ENCODE assay signal across 18 cellular contexts in genomic region chr14:97329701-97330100, GRCh38.
"Had no signal": no experiment of that assay in that cellular context is flagged by ENCODE, and none has a peak within 500 bp of the region (broad histone marks: within the 10 kb centered on the region; RNA-seq: fewer than 3 reads in every experiment).

No MANE protein-coding gene starts in this region.

- H3K27me3 Mint-ChIP-seq: activated naive CD8-positive, alpha-beta T cell treated with anti-CD3 and anti-CD28 coated beads, Interleukin-2, amount 50 U/mL, for 24 hours had no signal

- H3K79me2 ChIP-seq: parathyroid adenoma had no signal

- H3K4me3 ChIP-seq: ascending aorta, cardiac muscle cell, dorsolateral prefrontal cortex, lung, thyroid gland had no signal

- H3K9me3 Mint-ChIP-seq: activated naive CD4-positive, alpha-beta T cell treated with anti-CD3 and anti-CD28 coated beads for 36 hours; activated naive CD8-positive, alpha-beta T cell treated with anti-CD3 and anti-CD28 coated beads, Interleukin-2, amount 50 U/mL, for 24 hours had no signal

- H3K27me3 ChIP-seq: ascending aorta, cardiac muscle cell, thyroid gland had no signal

- DNase-seq: activated CD4-positive, alpha-beta T cell treated with anti-CD3 and anti-CD28 coated beads, Interleukin-2, amount 50 U/mL, for 1 hour; activated naive CD4-positive, alpha-beta T cell treated with anti-CD3 and anti-CD28 coated beads for 36 hours; activated naive CD8-positive, alpha-beta T cell treated with anti-CD3 and anti-CD28 coated beads, Interleukin-2, amount 50 U/mL, for 24 hours; activated T-cell treated with anti-CD3 and anti-CD28 coated beads for 4 hours; dorsolateral prefrontal cortex; erythroblast; left colon; naive B cell; stimulated activated CD4-positive, alpha-beta T cell treated with anti-CD3 and anti-CD28 coated beads, Interleukin-2, amount 100 ng/mL, for 48 hours; T-helper 9 cell; thyroid gland had no signal

- H3K9me3 ChIP-seq: ascending aorta, thyroid gland had no signal

- H3K27ac ChIP-seq: ascending aorta, cardiac muscle cell, parathyroid adenoma, thyroid gland had no signal

- H3K27ac Mint-ChIP-seq: activated naive CD4-positive, alpha-beta T cell treated with anti-CD3 and anti-CD28 coated beads for 36 hours; activated naive CD8-positive, alpha-beta T cell treated with anti-CD3 and anti-CD28 coated beads, Interleukin-2, amount 50 U/mL, for 24 hours; activated T-helper 2 cell treated with anti-CD3 and anti-CD28 coated beads, Interferon-gamma antibody, Interleukin-2, Interleukin-4, amounts not matched to agents 10 μg/mL and 5 μg/mL and 100 μg/mL, durations not matched to agents 14 hours and 24 hours and 36 hours; naive B cell; stimulated activated memory B cell treated with anti-CD40 and anti-IgM and Interleukin-4, amounts not matched to agents 10 μg/mL and 1 μg/mL and 100 μg/mL, for 72 hours had no signal

- H3K9ac ChIP-seq: parathyroid adenoma had no signal

- H3K36me3 ChIP-seq: ascending aorta, cardiac muscle cell, thyroid gland had no signal

- ATAC-seq: activated CD4-positive, CD25-positive, alpha-beta regulatory T cell treated with anti-CD3 and anti-CD28 coated beads, Interleukin-2, amount 50 U/mL, for 24 hours; activated naive CD8-positive, alpha-beta T cell treated with anti-CD3 and anti-CD28 coated beads, Interleukin-2, amount 50 U/mL, for 24 hours; left colon; stimulated activated memory B cell treated with anti-CD40 and anti-IgM and Interleukin-4, amounts not matched to agents 10 μg/mL and 1 μg/mL and 100 μg/mL, for 72 hours had no signal

- H3K4me3 Mint-ChIP-seq: activated naive CD4-positive, alpha-beta T cell treated with anti-CD3 and anti-CD28 coated beads for 36 hours; activated naive CD8-positive, alpha-beta T cell treated with anti-CD3 and anti-CD28 coated beads, Interleukin-2, amount 50 U/mL, for 24 hours; naive B cell; stimulated activated memory B cell treated with anti-CD40 and anti-IgM and Interleukin-4, amounts not matched to agents 10 μg/mL and 1 μg/mL and 100 μg/mL, for 72 hours had no signal

- H3K36me3 Mint-ChIP-seq: naive B cell; stimulated activated memory B cell treated with anti-CD40 and anti-IgM and Interleukin-4, amounts not matched to agents 10 μg/mL and 1 μg/mL and 100 μg/mL, for 72 hours had no signal

- H2AFZ ChIP-seq: parathyroid adenoma had no signal

- H3K4me1 ChIP-seq: ascending aorta, parathyroid adenoma, thyroid gland had no signal

- H3K4me1 Mint-ChIP-seq: stimulated activated memory B cell treated with anti-CD40 and anti-IgM and Interleukin-4, amounts not matched to agents 10 μg/mL and 1 μg/mL and 100 μg/mL, for 72 hours had no signal
